1 cellular context compared by ENCODE assay signal in the genomic region with DNA sequence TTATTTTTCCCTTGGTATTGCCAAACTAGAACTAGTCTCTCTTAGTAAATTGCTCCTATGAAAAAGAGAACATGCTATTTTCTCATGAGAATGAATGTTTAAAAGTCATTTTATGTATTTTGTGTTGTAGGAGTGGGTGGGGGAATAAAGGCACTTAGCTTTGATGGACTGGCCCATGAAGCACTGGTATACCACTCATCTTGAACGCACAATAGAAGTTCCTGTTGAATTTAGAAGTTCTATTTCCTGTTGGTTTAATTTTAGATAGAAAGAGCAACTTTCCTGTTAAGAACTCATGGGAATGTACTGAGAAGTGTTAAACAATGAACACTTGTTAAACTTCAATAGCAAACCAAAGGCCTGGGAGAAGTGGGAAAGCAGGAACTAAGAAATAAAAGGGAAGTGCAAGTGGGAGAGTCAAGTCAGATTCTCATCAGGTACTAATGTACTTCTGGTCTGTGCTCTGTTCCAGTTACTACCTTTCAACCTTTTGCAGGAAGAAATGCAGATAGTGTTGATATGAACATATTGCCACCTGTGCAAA.
TF ChIP-seq lines count a peak whose summit lies in the region.

No MANE protein-coding gene starts in this region.

TF ChIP-seq in K562, 482 proteins besides CTCF, POLR2A, EP300 and RAD21:
- TF ChIP-seq, protein P1, sequence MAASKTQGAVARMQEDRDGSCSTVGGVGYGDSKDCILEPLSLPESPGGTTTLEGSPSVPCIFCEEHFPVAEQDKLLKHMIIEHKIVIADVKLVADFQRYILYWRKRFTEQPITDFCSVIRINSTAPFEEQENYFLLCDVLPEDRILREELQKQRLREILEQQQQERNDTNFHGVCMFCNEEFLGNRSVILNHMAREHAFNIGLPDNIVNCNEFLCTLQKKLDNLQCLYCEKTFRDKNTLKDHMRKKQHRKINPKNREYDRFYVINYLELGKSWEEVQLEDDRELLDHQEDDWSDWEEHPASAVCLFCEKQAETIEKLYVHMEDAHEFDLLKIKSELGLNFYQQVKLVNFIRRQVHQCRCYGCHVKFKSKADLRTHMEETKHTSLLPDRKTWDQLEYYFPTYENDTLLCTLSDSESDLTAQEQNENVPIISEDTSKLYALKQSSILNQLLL (CRISPR knock-in tag; IDR thresholded peaks at IDR 0.05; ENCODE audit: borderline replicate concordance): no peak
- 0 out of 2 replicates have a peak, but pooled peaks have one; percentile 16 for TF ChIP-seq SPI1 (IDR thresholded peaks at IDR 0.05; ENCODE audit: borderline replicate concordance, low read depth, low read length)
